In the genomic region with DNA sequence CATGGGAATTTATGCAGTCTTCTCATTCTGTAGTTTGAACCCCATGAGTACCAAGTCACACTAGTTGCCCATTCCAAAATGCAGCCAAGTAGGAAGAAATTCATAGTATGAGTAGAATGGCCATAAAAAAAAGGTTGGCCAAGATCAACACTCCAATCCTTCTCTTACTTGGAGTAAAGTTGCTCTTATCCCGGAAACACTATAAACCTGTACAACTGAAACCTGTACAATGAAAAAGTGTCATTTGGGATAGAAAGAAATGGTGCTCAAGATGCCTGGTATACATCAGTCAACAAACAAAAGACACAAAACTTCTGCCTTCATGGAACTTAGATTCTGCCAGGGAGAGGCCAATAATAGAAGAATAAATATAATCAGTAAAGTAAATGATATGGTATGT, we compare ENCODE assay signal across 9 cellular contexts.
"Had no signal": no experiment of that assay in that cellular context is flagged by ENCODE, and none has a peak within 500 bp of the region (broad histone marks: within the 10 kb centered on the region; RNA-seq: fewer than 3 reads in every experiment).

No MANE protein-coding gene starts in this region.

- H3K27ac Mint-ChIP-seq: GM23338, H9, HFFc6 had no signal

- ATAC-seq: GM23338, HCT116 had no signal

- H3K4me3 Mint-ChIP-seq: GM23338, H9, HFFc6 had no signal

- H2AFZ ChIP-seq: GM23248, GM23338 had no signal

- H3K4me2 ChIP-seq: GM23338 had no signal

- H3K27ac ChIP-seq: GM23248 had no signal

- H3K4me3 ChIP-seq: GM23248, GM23338, HAP-1 had no signal

- H3K36me3 ChIP-seq: HAP-1 had no signal

- H3K4me1 ChIP-seq: HAP-1 had no signal

- H3K9me3 ChIP-seq: HAP-1 had no signal

- DNase-seq: GM23248, GOT3, H7, H9, HCEC 1CT, HFFc6 had no signal
